In genomic region chr3:179562467-179563297, GRCh38 we compare ENCODE assay signal across 8 cellular contexts. TPM values are rescaled to one million over a fixed set of nuclear protein-coding genes. Genes with fewer than 3 reads are reported as not detected.
DNase-seq lines count a peak whose midpoint lies in the region; TF ChIP-seq lines count a peak whose summit lies in the region.

Gene ACTL6A, plus strand, starts transcription at chr3:179562926. Its CDS starts 167 bp downstream, at chr3:179563093.

- CTCF ChIA-PET in HEK293T (lab: Yijun Ruan, JAX): no interaction called here

- no peak within 1 kb of the TSS for H2AFZ ChIP-seq in neuron (ENCODE audit: low read depth, low read length)

- in situ Hi-C loops in SK-MEL-5 (cut with HindIII; ENCODE audit: low pct_unique_long_range_greater_than_20kb, low sequenced_read_pairs): no loop called here

- H3K27ac ChIP-seq in subcutaneous abdominal adipose tissue (ENCODE audit: low read depth, low read length): peak within 1 kb of the TSS; percentile 60

- H3K4me3 ChIP-seq in neuron (ENCODE audit: low read length) (peak within 1 kb of the TSS; percentile 90), subcutaneous abdominal adipose tissue (ENCODE audit: low read depth in 1 of 5, low read length in 5 of 5) (peak within 1 kb of the TSS; percentile 75 to 99 (median 96))

- peak; percentile 98 for DNase-seq in GF-D8 (lab: John Stamatoyannopoulos, UW)
- DNase-seq in HEK293T (ENCODE audit: extremely low spot score): peak; percentile 91
- peak; percentile 99 for DNase-seq in MV-4-11 (lab: John Stamatoyannopoulos, UW)
- DNase-seq in SK-MEL-5 (ENCODE audit: low read depth, low spot score): peak; percentile 100
- DNase-seq in activated naive CD4-positive, alpha-beta T cell treated with Interleukin-2 at 50 U/mL for 16 hours: peak; percentile 99
- peak; percentile 100 for DNase-seq in foreskin melanocyte

- H3K9ac ChIP-seq in subcutaneous abdominal adipose tissue (ENCODE audit: low read length in 5 of 5): peak within 1 kb of the TSS; percentile 26 to 84 (median 82)

- H3K36me3 ChIP-seq in neuron (ENCODE audit: insufficient read depth, low read length): no peaks in the 10 kb centered on the region
- H3K36me3 ChIP-seq in subcutaneous abdominal adipose tissue (ENCODE audit: control insufficient read depth in 5 of 5, insufficient read depth in 5 of 5, low read length in 5 of 5): no peaks in the 10 kb centered on the region

- H3K27me3 ChIP-seq in neuron (ENCODE audit: insufficient read depth, low read length) (no peaks in the 10 kb centered on the region), subcutaneous abdominal adipose tissue (ENCODE audit: control insufficient read depth in 5 of 5, insufficient read depth in 4 of 5, low read length in 5 of 5) (no peaks in the 10 kb centered on the region)

- H3K9me3 ChIP-seq in neuron (ENCODE audit: low read length) (no peaks in the 10 kb centered on the region), subcutaneous abdominal adipose tissue (ENCODE audit: control insufficient read depth in 5 of 5, low read length in 5 of 5) (no peaks in the 10 kb centered on the region)

- H3K4me1 ChIP-seq in neuron (ENCODE audit: insufficient read depth, low read length): peaks cover 11% of the 10 kb centered on the region
- H3K4me1 ChIP-seq in subcutaneous abdominal adipose tissue (ENCODE audit: control insufficient read depth in 5 of 5, insufficient read depth in 5 of 5, low read length in 5 of 5): peaks cover 0 to 13% (median 8%) of the 10 kb centered on the region in 5 donors

- POLR2A ChIA-PET in HEK293T (lab: Yijun Ruan, JAX): interaction anchor here (0.6 to 1.5 kb wide), 11 partner anchors 14 to 238 kb away, joined by 3 to 7 read pairs (median 3); partner anchors contain the start of genes GNB4, MRPL47, NDUFB5 and USP13

TF ChIP-seq in HEK293T, 16 proteins besides CTCF, POLR2A, EP300 and RAD21:
- no peak for TF ChIP-seq SUZ12 (IDR thresholded peaks at IDR 0.05)
- peak; percentile 91 for TF ChIP-seq PKNOX1 (IDR thresholded peaks at IDR 0.05)
- TF ChIP-seq L3MBTL2 (conservative IDR thresholded peaks at IDR 0.05): no peak
- peak; percentile 68 for TF ChIP-seq ELF4 (IDR thresholded peaks at IDR 0.05)
- TF ChIP-seq SP1 (IDR thresholded peaks at IDR 0.05): no peak
- TF ChIP-seq TARDBP (IDR thresholded peaks at IDR 0.05): no peak
- no peak for TF ChIP-seq FOXM1 (IDR thresholded peaks at IDR 0.05; ENCODE audit: borderline replicate concordance)
- no peak for TF ChIP-seq NFRKB (IDR thresholded peaks at IDR 0.05)
- no peak for TF ChIP-seq FOXK2 (IDR thresholded peaks at IDR 0.05)
- TF ChIP-seq ARNT (IDR thresholded peaks at IDR 0.05): no peak
- no peak for TF ChIP-seq LEF1 (IDR thresholded peaks at IDR 0.05; ENCODE audit: borderline replicate concordance)
- no peak for TF ChIP-seq BHLHE40 (IDR thresholded peaks at IDR 0.05; ENCODE audit: borderline replicate concordance)
- no peak for TF ChIP-seq HDGF (IDR thresholded peaks at IDR 0.05; ENCODE audit: borderline replicate concordance)

RNA-seq across cellular contexts. Expression of gene ACTL6A, which starts in this region (rescaled TPM):
- total RNA-seq in SK-MEL-5 (2014; rRNA removed; shearing (Covaris generic)): 84.5 and 90.1 TPM in 2 replicates
- 86.9 and 130 TPM in 2 replicates for polyA plus RNA-seq in SK-MEL-5 (2015; cell fraction: cytosol; rRNA removed)
- polyA plus RNA-seq in SK-MEL-5 (2015; cell fraction: nucleus; rRNA removed): 212 and 249 TPM in 2 replicates

Comparison
In these comparisons a context has a peak if more than half of its experiments do, and no peak if none do; other contexts are left out.
1. Peak in every context shown above with its lines: DNase-seq, H3K4me3 ChIP-seq and H3K27ac ChIP-seq.